Comparison of ENCODE assay signal across 29 cellular contexts in the genomic region with DNA sequence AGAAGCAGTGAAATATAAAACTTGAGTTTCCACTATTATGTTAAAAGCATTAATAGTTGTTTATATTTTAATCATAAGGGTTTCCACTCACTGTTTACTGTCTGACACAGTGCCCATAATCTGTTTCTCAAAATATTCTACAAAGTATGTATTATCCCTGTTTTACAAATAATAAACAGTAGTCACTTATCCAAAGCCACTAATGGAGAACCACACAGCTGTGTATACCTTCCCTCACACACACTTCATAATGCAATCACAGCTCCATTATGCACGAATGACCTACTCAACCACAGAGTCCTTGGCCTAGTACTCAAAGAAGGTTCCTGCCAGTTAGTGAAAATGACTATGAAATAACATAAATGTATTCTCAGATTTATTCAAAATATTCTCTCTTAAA.
"Had no signal": no experiment of that assay in that cellular context is flagged by ENCODE, and none has a peak within 500 bp of the region (broad histone marks: within the 10 kb centered on the region; RNA-seq: fewer than 3 reads in every experiment).

No MANE protein-coding gene starts in this region.

- H3K36me3 ChIP-seq: brain microvascular endothelial cell, WERI-Rb-1 had no signal

- DNase-seq: activated CD4-positive, alpha-beta memory T cell treated with anti-CD3 and anti-CD28 coated beads, Interleukin-2, amount 10 ng/mL, durations not matched to agents 7 days and 5 days; activated CD4-positive, alpha-beta T cell treated with anti-CD3 and anti-CD28 coated beads for 1 hour; activated CD4-positive, alpha-beta T cell treated with anti-CD3 and anti-CD28 coated beads for 48 hours; activated CD4-positive, CD25-positive, alpha-beta regulatory T cell; activated CD8-positive, alpha-beta memory T cell treated with anti-CD3 and anti-CD28 coated beads for 24 hours; activated CD8-positive, alpha-beta memory T cell treated with anti-CD3 and anti-CD28 coated beads, Interleukin-2, amount 10 ng/mL, durations not matched to agents 7 days and 5 days; activated CD8-positive, alpha-beta memory T cell treated with anti-CD3 and anti-CD28 coated beads, Interleukin-2, amount 50 U/mL, for 48 hours; activated effector memory CD4-positive, alpha-beta T cell treated with Interleukin-2 at 50 U/mL for 16 hours; activated naive CD4-positive, alpha-beta T cell treated with anti-CD3 and anti-CD28 coated beads, Interleukin-2, amount 10 ng/mL, durations not matched to agents 7 days and 5 days; activated naive CD8-positive, alpha-beta T cell treated with anti-CD3 and anti-CD28 coated beads, Interleukin-2, amount 50 U/mL, for 24 hours; activated T-cell treated with anti-CD3 and anti-CD28 coated beads, Interleukin-2, amount 50 U/mL, for 48 hours; anterior cingulate cortex; brain microvascular endothelial cell; NCI-H1092; NCI-H1436 treated with DMSO at 0.1 percent for 48 hours; NCI-H1694 treated with DMSO at 0.1 percent for 48 hours; NCI-H2029; NCI-H345; NCI-H524 treated with DMSO at 0.1 percent for 48 hours; NCI-H748 treated with DMSO at 0.1 percent for 48 hours; Peyer's patch; SIG-M5; T-cell; T-helper 17 cell; T-helper 9 cell; WERI-Rb-1 had no signal

- H3K36me3 Mint-ChIP-seq: activated naive CD4-positive, alpha-beta T cell treated with anti-CD3 and anti-CD28 coated beads, Interleukin-2, amount 10 ng/mL, durations not matched to agents 7 days and 5 days had no signal

- H3K9me3 Mint-ChIP-seq: activated CD4-positive, alpha-beta memory T cell treated with anti-CD3 and anti-CD28 coated beads, Interleukin-2, amount 10 ng/mL, durations not matched to agents 7 days and 5 days; activated naive CD4-positive, alpha-beta T cell treated with anti-CD3 and anti-CD28 coated beads, Interleukin-2, amount 10 ng/mL, durations not matched to agents 7 days and 5 days; activated naive CD8-positive, alpha-beta T cell treated with anti-CD3 and anti-CD28 coated beads, Interleukin-2, amount 50 U/mL, for 24 hours; central memory CD8-positive, alpha-beta T cell; T-cell had no signal

- H3K4me1 Mint-ChIP-seq: activated naive CD4-positive, alpha-beta T cell treated with anti-CD3 and anti-CD28 coated beads, Interleukin-2, amount 10 ng/mL, durations not matched to agents 7 days and 5 days; activated naive CD8-positive, alpha-beta T cell treated with anti-CD3 and anti-CD28 coated beads, Interleukin-2, amount 50 U/mL, for 24 hours; central memory CD8-positive, alpha-beta T cell; T-cell; T-helper 17 cell had no signal

- H3K4me3 ChIP-seq: Peyer's patch had no signal

- H3K4me3 Mint-ChIP-seq: activated CD4-positive, alpha-beta memory T cell treated with anti-CD3 and anti-CD28 coated beads, Interleukin-2, amount 10 ng/mL, durations not matched to agents 7 days and 5 days; activated CD8-positive, alpha-beta memory T cell treated with anti-CD3 and anti-CD28 coated beads, Interleukin-2, amount 10 ng/mL, durations not matched to agents 7 days and 5 days; activated naive CD4-positive, alpha-beta T cell treated with anti-CD3 and anti-CD28 coated beads, Interleukin-2, amount 10 ng/mL, durations not matched to agents 7 days and 5 days; activated naive CD8-positive, alpha-beta T cell; activated naive CD8-positive, alpha-beta T cell treated with anti-CD3 and anti-CD28 coated beads, Interleukin-2, amount 50 U/mL, for 24 hours; central memory CD8-positive, alpha-beta T cell; T-cell; T-helper 17 cell had no signal

- H3K27ac ChIP-seq: brain microvascular endothelial cell, Peyer's patch, RWPE1, WERI-Rb-1 had no signal

- H3K27ac Mint-ChIP-seq: activated CD4-positive, alpha-beta memory T cell treated with anti-CD3 and anti-CD28 coated beads, Interleukin-2, amount 10 ng/mL, durations not matched to agents 7 days and 5 days; activated CD8-positive, alpha-beta memory T cell treated with anti-CD3 and anti-CD28 coated beads, Interleukin-2, amount 10 ng/mL, durations not matched to agents 7 days and 5 days; activated naive CD4-positive, alpha-beta T cell treated with anti-CD3 and anti-CD28 coated beads, Interleukin-2, amount 10 ng/mL, durations not matched to agents 7 days and 5 days; activated naive CD8-positive, alpha-beta T cell; activated naive CD8-positive, alpha-beta T cell treated with anti-CD3 and anti-CD28 coated beads, Interleukin-2, amount 50 U/mL, for 24 hours; T-cell; T-helper 17 cell had no signal

- H3K27me3 ChIP-seq: brain microvascular endothelial cell, Peyer's patch had no signal

- H3K9me3 ChIP-seq: Peyer's patch had no signal

- H3K27me3 Mint-ChIP-seq: activated CD4-positive, alpha-beta memory T cell treated with anti-CD3 and anti-CD28 coated beads, Interleukin-2, amount 10 ng/mL, durations not matched to agents 7 days and 5 days; activated CD8-positive, alpha-beta memory T cell treated with anti-CD3 and anti-CD28 coated beads, Interleukin-2, amount 10 ng/mL, durations not matched to agents 7 days and 5 days; activated naive CD4-positive, alpha-beta T cell treated with anti-CD3 and anti-CD28 coated beads, Interleukin-2, amount 10 ng/mL, durations not matched to agents 7 days and 5 days; activated naive CD8-positive, alpha-beta T cell; activated naive CD8-positive, alpha-beta T cell treated with anti-CD3 and anti-CD28 coated beads, Interleukin-2, amount 50 U/mL, for 24 hours; central memory CD8-positive, alpha-beta T cell; T-cell; T-helper 17 cell had no signal
